Comparison of ENCODE assay signal across 10 cellular contexts in genomic region chr9:109098960-109099308, GRCh38. TPM values are rescaled to one million over a fixed set of nuclear protein-coding genes. Genes with fewer than 3 reads are reported as not detected.
DNase-seq lines count a peak whose midpoint lies in the region; ATAC-seq and TF ChIP-seq lines count a peak whose summit lies in the region.
"Had no signal": no experiment of that assay in that cellular context is flagged by ENCODE, and none has a peak within 500 bp of the region (broad histone marks: within the 10 kb centered on the region; RNA-seq: fewer than 3 reads in every experiment).

No MANE protein-coding gene starts in this region.

- peaks cover 7% of the 10 kb centered on the region for H4K20me1 ChIP-seq in Karpas-422 (ENCODE audit: insufficient read depth, low read depth, low read length)

- peaks cover 54 to 92% (median 80%) of the 10 kb centered on the region in 4 donors for H3K4me1 Mint-ChIP-seq in CD4-positive, CD25-positive, alpha-beta regulatory T cell

- H3K79me2 ChIP-seq in Karpas-422 (ENCODE audit: low read length): peaks cover 99% of the 10 kb centered on the region

- BruUV-seq in Panc1 (replicated peaks; lab: Mats Ljungman, UMichigan): no TSS peak

- intact Hi-C loops in Panc1 (cut with micrococcal nuclease; ENCODE audit: unreplicated experiment) (no loop called here), sigmoid colon (cut with DNase I) (no loop called here)

- no peak for DNase-seq in CD4-positive, CD25-positive, alpha-beta regulatory T cell
- DNase-seq in Panc1 (ENCODE audit: low read depth, low spot score) (no peak), fibroblast of peridontal ligament (ENCODE audit: extremely low read depth) (peak; percentile 42), sigmoid colon (no peak), Karpas-422 (no peak), NCI-H2107 (lab: John Stamatoyannopoulos, UW) (no peak)
- DNase-seq: NCI-H345 had no signal

- peak in 1 of 4 donors; percentile 18 for TF ChIP-seq EP300 in sigmoid colon (IDR thresholded peaks at IDR 0.05)

- no peak for ATAC-seq in CD4-positive, CD25-positive, alpha-beta regulatory T cell (ENCODE audit: low read depth in 2 of 2)
- ATAC-seq in Panc1 (no peak), GM21423 (IDR thresholded peaks at IDR 0.05; ENCODE audit: unreplicated experiment) (no peak)
- no peak for ATAC-seq in activated CD4-positive, CD25-positive, alpha-beta regulatory T cell treated with anti-CD3 and anti-CD28 coated beads, Interleukin-2, amount 50 U/mL, for 24 hours

- H3K9me3 ChIP-seq in CD4-positive, CD25-positive, alpha-beta regulatory T cell (ENCODE audit: control insufficient read depth in 2 of 2, low read length in 2 of 2): no peaks in the 10 kb centered on the region
- H3K9me3 ChIP-seq in Panc1 (ENCODE audit: control insufficient read depth, insufficient read depth, low read depth, low read length) (no peaks in the 10 kb centered on the region), sigmoid colon (no peaks in the 10 kb centered on the region), Karpas-422 (ENCODE audit: low read length) (no peaks in the 10 kb centered on the region)

- in situ Hi-C loops in Panc1 (cut with HindIII; ENCODE audit: low pct_unique_long_range_greater_than_20kb, low sequenced_read_pairs): no loop called here

- H3K9me3 Mint-ChIP-seq in CD4-positive, CD25-positive, alpha-beta regulatory T cell: peaks cover 0 to 7% (median 2%) of the 10 kb centered on the region in 7 donors

- no peak overlapping the region for H3K9ac ChIP-seq in Karpas-422 (ENCODE audit: low read length)

- peak overlapping the region in 3 of 4 donors; percentile 32 to 62 (median 49) for H3K4me3 Mint-ChIP-seq in CD4-positive, CD25-positive, alpha-beta regulatory T cell

- H3K9me2 ChIP-seq in Karpas-422 (replicated peaks; ENCODE audit: insufficient read depth, low read length): no peaks in the 10 kb centered on the region

- H2AFZ ChIP-seq in Karpas-422 (ENCODE audit: low read length): no peak overlapping the region

- POLR2A ChIA-PET in Panc1 (lab: Charles Lee): no interaction called here

- no peak overlapping the region for H3K4me2 ChIP-seq in Karpas-422 (ENCODE audit: low read depth, low read length, poor library complexity, severe bottlenecking)

- TF ChIP-seq CTCF in Panc1 (IDR thresholded peaks at IDR 0.05) (no peak), sigmoid colon (IDR thresholded peaks at IDR 0.05) (no peak)

- peak overlapping the region; percentile 47 for H3K27ac ChIP-seq in CD4-positive, CD25-positive, alpha-beta regulatory T cell (ENCODE audit: insufficient read depth, low read length, poor library complexity, severe bottlenecking)
- H3K27ac ChIP-seq in Panc1 (ENCODE audit: low read length) (peak overlapping the region; percentile 65), sigmoid colon (peak overlapping the region; percentile 71 to 83 (median 78)), Karpas-422 (ENCODE audit: low read length) (no peak overlapping the region)

- H3K27me3 ChIP-seq in CD4-positive, CD25-positive, alpha-beta regulatory T cell (ENCODE audit: control insufficient read depth, insufficient read depth, low read length): no peaks in the 10 kb centered on the region
- H3K27me3 ChIP-seq in Panc1 (ENCODE audit: control insufficient read depth, insufficient read depth, low read length): no peaks in the 10 kb centered on the region
- H3K27me3 ChIP-seq in sigmoid colon: no peaks in the 10 kb centered on the region
- no peaks in the 10 kb centered on the region for H3K27me3 ChIP-seq in Karpas-422 (ENCODE audit: low read length)

- peak overlapping the region; percentile 63 to 98 (median 79) for H3K27ac Mint-ChIP-seq in CD4-positive, CD25-positive, alpha-beta regulatory T cell

- peaks cover 29% of the 10 kb centered on the region for H3K36me3 Mint-ChIP-seq in CD4-positive, CD25-positive, alpha-beta regulatory T cell

- H3K36me3 ChIP-seq in CD4-positive, CD25-positive, alpha-beta regulatory T cell (ENCODE audit: control insufficient read depth, insufficient read depth, low read length): peaks cover 20% of the 10 kb centered on the region
- H3K36me3 ChIP-seq in Panc1 (ENCODE audit: control insufficient read depth, insufficient read depth, low read length): no peaks in the 10 kb centered on the region; the same call in none of the 2 replicates
- H3K36me3 ChIP-seq in sigmoid colon: no peaks in the 10 kb centered on the region
- peaks cover 28% of the 10 kb centered on the region; the same call in 1 of the 2 replicates for H3K36me3 ChIP-seq in Karpas-422 (ENCODE audit: insufficient read depth, low read length)

- H3K4me1 ChIP-seq in CD4-positive, CD25-positive, alpha-beta regulatory T cell (ENCODE audit: control insufficient read depth, insufficient read depth, low read length, poor library complexity, severe bottlenecking): peaks cover 60% of the 10 kb centered on the region
- H3K4me1 ChIP-seq in Panc1 (ENCODE audit: control insufficient read depth, insufficient read depth, low read length): peaks cover 50% of the 10 kb centered on the region
- H3K4me1 ChIP-seq in sigmoid colon: peaks cover 0 to 88% (median 80%) of the 10 kb centered on the region in 4 donors
- peaks cover 26% of the 10 kb centered on the region for H3K4me1 ChIP-seq in Karpas-422 (ENCODE audit: low read length)

- CTCF ChIA-PET in Panc1 (lab: Charles Lee): interaction anchor here (0.7 kb wide), 1 partner anchor 1699 kb away, joined by 4 read pairs; no protein-coding TSS in a partner anchor

- no peak for TF ChIP-seq POLR2A in sigmoid colon (IDR thresholded peaks at IDR 0.05)

- WGBS in sigmoid colon, 2 donors: 71 to 81% methylated on average over 2 of the region's 2 CpGs

- peak overlapping the region; percentile 84 for H3K4me3 ChIP-seq in CD4-positive, CD25-positive, alpha-beta regulatory T cell (ENCODE audit: low read depth, low read length)
- H3K4me3 ChIP-seq in Panc1 (ENCODE audit: low read depth in 2 of 2, low read length in 2 of 2) (no peak overlapping the region), sigmoid colon (no peak overlapping the region), Karpas-422 (ENCODE audit: low read length) (no peak overlapping the region)
- H3K4me3 ChIP-seq: lung had no signal

- H3K27me3 Mint-ChIP-seq in CD4-positive, CD25-positive, alpha-beta regulatory T cell: no peaks in the 10 kb centered on the region

RNA-seq across cellular contexts. Expression of gene TMEM245, which starts 20.8 kb away (rescaled TPM):
- 33.7 TPM for total RNA-seq in CD4-positive, CD25-positive, alpha-beta regulatory T cell
- 10 to 100 TPM; 22.6 to 36.9 (median 27.6) TPM for polyA plus RNA-seq in CD4-positive, CD25-positive, alpha-beta regulatory T cell
- total RNA-seq in Panc1 (2021; ENCODE audit: unreplicated experiment) (54.0 TPM), sigmoid colon (100 to 1,000 TPM in 2 of 4 donors, 10 to 100 TPM in 2; 90.7 to 105 (median 99.5) TPM)
- polyA plus RNA-seq in Panc1 (2012; ENCODE audit: insufficient read length): 25.5 TPM
- polyA plus RNA-seq in sigmoid colon: 10 to 100 TPM in 1 of 3 donors, 1 to 10 TPM in 2; 1.8 to 12.9 (median 4.2) TPM
- total RNA-seq in Karpas-422 (2014; rRNA removed; shearing (Covaris generic); ENCODE audit: low replicate concordance): 24.2 and 37.9 TPM in 2 replicates
